In genomic region chr3:169980055-169980454, GRCh38 we compare ENCODE assay signal across 14 cellular contexts. TPM values are rescaled to one million over a fixed set of nuclear protein-coding genes. Genes with fewer than 3 reads are reported as not detected.
DNase-seq lines count a peak whose midpoint lies in the region; ATAC-seq and TF ChIP-seq lines count a peak whose summit lies in the region.
"Had no signal": no experiment of that assay in that cellular context is flagged by ENCODE, and none has a peak within 500 bp of the region (broad histone marks: within the 10 kb centered on the region; RNA-seq: fewer than 3 reads in every experiment).

No MANE protein-coding gene starts in this region.

- WGBS in body of pancreas, 2 donors: 54 to 56% methylated on average over 2 of the region's 2 CpGs

- no peaks in the 10 kb centered on the region for H3K4me1 ChIP-seq in body of pancreas
- H3K4me1 ChIP-seq: right atrium auricular region, SJCRH30 had no signal

- DNase-seq in CD1c-positive myeloid dendritic cell (ENCODE audit: extremely low spot score) (peak; percentile 8), HL-60 (ENCODE audit: low read depth in 1 of 2, low spot score in 1 of 2) (peak in 1 of 2 experiments; percentile 62), body of pancreas (no peak), myocyte (ENCODE audit: low read depth) (peak; percentile 2), amniotic stem cell (lab: John Stamatoyannopoulos, UW) (no peak), GOT3 (lab: John Stamatoyannopoulos, UW) (no peak)
- DNase-seq in activated CD8-positive, alpha-beta memory T cell treated with anti-CD3 and anti-CD28 coated beads for 24 hours: no peak
- DNase-seq: immature natural killer cell, NCI-H1436 treated with DMSO at 0.1 percent for 48 hours, NCI-H510A treated with DMSO at 0.1 percent for 48 hours, SJCRH30 had no signal

- peak overlapping the region; percentile 51 for H3K27ac ChIP-seq in HL-60 (replicated peaks)
- peak overlapping the region in 1 of 4 donors; percentile 41 for H3K27ac ChIP-seq in body of pancreas
- H3K27ac ChIP-seq: right atrium auricular region, SJCRH30 had no signal

- no peaks in the 10 kb centered on the region for H3K27me3 ChIP-seq in HL-60 (ENCODE audit: insufficient read depth, poor library complexity, severe bottlenecking)
- H3K27me3 ChIP-seq in body of pancreas: no peaks in the 10 kb centered on the region
- H3K27me3 ChIP-seq: right atrium auricular region, SJCRH30 had no signal

- H3K9me3 ChIP-seq in body of pancreas: no peaks in the 10 kb centered on the region
- H3K9me3 ChIP-seq: right atrium auricular region, SJCRH30 had no signal

- no peak overlapping the region for H3K4me3 ChIP-seq in HL-60 (replicated peaks; ENCODE audit: insufficient read depth, low read length)
- no peak overlapping the region for H3K4me3 ChIP-seq in body of pancreas
- H3K4me3 ChIP-seq: right atrium auricular region, SJCRH30 had no signal

- peaks cover 0 to 32% of the 10 kb centered on the region in 2 donors for H3K36me3 ChIP-seq in body of pancreas (replicated peaks in 1 of 2; ENCODE audit: insufficient read depth in 1 of 2, low read depth in 2 of 2)

- intact Hi-C loops in body of pancreas (cut with DNase I): no loop called here

- peak; percentile 18 for ATAC-seq in body of pancreas
- no peak for ATAC-seq in HG03159 (IDR thresholded peaks at IDR 0.05; ENCODE audit: unreplicated experiment)
- ATAC-seq: esophagus mucosa had no signal

- no peak for TF ChIP-seq POLR2A in body of pancreas (IDR thresholded peaks at IDR 0.05)

- TF ChIP-seq CTCF in HL-60 (IDR thresholded peaks at IDR 0.05; ENCODE audit: insufficient read depth, low read length): no peak
- TF ChIP-seq CTCF in body of pancreas (IDR thresholded peaks at IDR 0.05): no peak

RNA-seq across cellular contexts. Expression of gene SEC62, which starts 13.4 kb away (rescaled TPM):
- total RNA-seq in body of pancreas: 10 to 100 TPM; 30.9 to 31.0 TPM
- total RNA-seq in myocyte: 37.3 and 37.7 TPM in 2 replicates
- polyA plus RNA-seq in myocyte (2012): 56.8 TPM

RNA-seq across cellular contexts. Expression of gene GPR160, which starts 57.7 kb away (rescaled TPM):
- total RNA-seq in body of pancreas (10 to 100 TPM; 26.4 to 31.9 TPM), myocyte (0.31 and 1.1 TPM in 2 replicates)
- polyA plus RNA-seq in myocyte (2012): 0.59 TPM

Comparison
In these comparisons a context has a peak if more than half of its experiments do, and no peak if none do; other contexts are left out.
1. DNase-seq: peak in CD1c-positive myeloid dendritic cell (single experiment) and myocyte (single experiment); none in body of pancreas (0 of 4), amniotic stem cell (single experiment), activated CD8-positive, alpha-beta memory T cell treated with anti-CD3 and anti-CD28 coated beads for 24 hours (single experiment) and GOT3 (single experiment).
2. RNA of gene GPR160, which starts 57.7 kb away (total RNA-seq): 26.4 to 31.9 TPM in body of pancreas; 0.31 to 1.1 TPM in myocyte; every median in the first group is over 10 times any median in the second.